38 cellular contexts compared by ENCODE assay signal in the genomic region with DNA sequence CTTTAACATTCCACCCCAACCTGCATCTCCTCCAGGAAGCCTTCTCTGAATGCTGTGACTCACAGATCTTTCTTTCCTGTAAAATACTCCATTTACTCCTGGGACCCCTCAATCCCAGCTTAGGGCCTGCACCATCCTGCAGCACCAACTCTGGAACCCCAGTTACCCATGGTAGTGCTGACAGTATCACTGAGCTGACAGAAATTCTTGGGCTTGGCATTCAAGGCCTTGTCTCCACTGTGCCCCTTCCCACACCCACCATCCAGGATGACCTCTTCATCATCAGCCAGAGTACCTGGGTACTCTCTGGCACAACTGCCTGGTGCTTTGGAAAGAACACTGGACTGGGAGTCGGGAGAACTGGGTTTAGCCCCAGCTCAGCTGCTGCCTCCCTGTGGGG. TPM values are rescaled to one million over a fixed set of nuclear protein-coding genes. Genes with fewer than 3 reads are reported as not detected.
DNase-seq lines count a peak whose midpoint lies in the region; ATAC-seq, FAIRE-seq and TF ChIP-seq lines count a peak whose summit lies in the region.
"Had no signal": no experiment of that assay in that cellular context is flagged by ENCODE, and none has a peak within 500 bp of the region (broad histone marks: within the 10 kb centered on the region; RNA-seq: fewer than 3 reads in every experiment).

No MANE protein-coding gene starts in this region.

- no peaks in the 10 kb centered on the region for H3K27me3 Mint-ChIP-seq in T-helper 17 cell
- H3K27me3 Mint-ChIP-seq: B cell; CD4-positive, alpha-beta memory T cell; CD4-positive, alpha-beta T cell; CD4-positive, CD25-positive, alpha-beta regulatory T cell; CD8-positive, alpha-beta memory T cell had no signal

- no peak overlapping the region for H2AFZ ChIP-seq in K562 (ENCODE audit: low read depth, low read length)

- H3K36me3 ChIP-seq in HEK293 (ENCODE audit: control insufficient read depth in 2 of 2, insufficient read depth in 1 of 2, low read length in 2 of 2), result peaks cover 6 to 87% of the 10 kb centered on the region in 2 experiments
- H3K36me3 ChIP-seq in K562 (ENCODE audit: control insufficient read depth, insufficient read depth, low read length), result peaks cover 49% of the 10 kb centered on the region
- H3K36me3 ChIP-seq: BE2C had no signal

- no peak overlapping the region for H3K9ac ChIP-seq in K562 (ENCODE audit: insufficient read depth in 1 of 2, low read depth in 2 of 2, low read length in 2 of 2)
- H3K9ac ChIP-seq: BLaER1; BLaER1 treated with 17β-estradiol and CSF1 and Interleukin-3, amounts not matched to agents 10 nM and 100 nM had no signal

- no peaks in the 10 kb centered on the region for H3K27me3 ChIP-seq in K562 (ENCODE audit: control insufficient read depth in 2 of 2, insufficient read depth in 2 of 2, low read length in 2 of 2)
- H3K27me3 ChIP-seq: BE2C; BLaER1; BLaER1 treated with 17β-estradiol and CSF1 and Interleukin-3, amounts not matched to agents 10 nM and 100 nM had no signal

- H3K9me1 ChIP-seq in K562 (ENCODE audit: control insufficient read depth, insufficient read depth, low read length), result no peaks in the 10 kb centered on the region

- H3K4me1 ChIP-seq in HEK293 (ENCODE audit: control insufficient read depth, insufficient read depth, low read length) (no peaks in the 10 kb centered on the region), K562 (replicated peaks in 1 of 2; ENCODE audit: control insufficient read depth in 2 of 2, insufficient read depth in 2 of 2, low read length in 2 of 2) (no peaks in the 10 kb centered on the region)
- H3K4me1 ChIP-seq: A549; BE2C; BLaER1; BLaER1 treated with 17β-estradiol and CSF1 and Interleukin-3, amounts not matched to agents 10 nM and 100 nM; Caco-2 had no signal

- ATAC-seq in K562, result no peak
- ATAC-seq in HG02970 (IDR thresholded peaks at IDR 0.05; ENCODE audit: low FRiP score, unreplicated experiment), result no peak
- no peak for ATAC-seq in T-helper 17 cell
- ATAC-seq: A549; CD8-positive, alpha-beta T cell had no signal

- H3K27ac ChIP-seq in HEK293 (ENCODE audit: extremely low read depth, low read depth, low read length), result no peak overlapping the region
- H3K27ac ChIP-seq in K562 (ENCODE audit: extremely low read depth, low read depth, low read length), result no peak overlapping the region
- H3K27ac ChIP-seq: 22Rv1; A549; BLaER1; BLaER1 treated with 17β-estradiol and CSF1 and Interleukin-3, amounts not matched to agents 10 nM and 100 nM; C4-2B had no signal

- no peak for FAIRE-seq in K562 (lab: Jason Lieb, UNC)
- FAIRE-seq: A204.1, A549, D721Med had no signal

- no peak for TF ChIP-seq RAD21 in K562 (CRISPR knock-in tag; conservative IDR thresholded peaks at IDR 0.05 in 1 of 2, IDR thresholded peaks at IDR 0.05 in 1 of 2)

- H3K4me3 Mint-ChIP-seq in T-helper 17 cell, result no peak overlapping the region
- H3K4me3 Mint-ChIP-seq: B cell; CD14-positive monocyte; CD4-positive, alpha-beta memory T cell; CD4-positive, alpha-beta T cell; CD8-positive, alpha-beta memory T cell; CD8-positive, alpha-beta T cell had no signal

- no peaks in the 10 kb centered on the region for H4K20me1 ChIP-seq in K562 (replicated peaks; ENCODE audit: control insufficient read depth, insufficient read depth, low read length)
- H4K20me1 ChIP-seq: BLaER1; BLaER1 treated with 17β-estradiol and CSF1 and Interleukin-3, amounts not matched to agents 10 nM and 100 nM had no signal

- H3K79me2 ChIP-seq in K562 (ENCODE audit: control insufficient read depth, insufficient read depth, low read length), result no peaks in the 10 kb centered on the region

- no peak for TF ChIP-seq POLR2A in K562 (conservative IDR thresholded peaks at IDR 0.05)

- H3K4me3 ChIP-seq in HEK293 (ENCODE audit: low read depth, low read length) (no peak overlapping the region), K562 (no peak overlapping the region)
- H3K4me3 ChIP-seq: A549; BLaER1; BLaER1 treated with 17β-estradiol and CSF1 and Interleukin-3, amounts not matched to agents 10 nM and 100 nM had no signal

- CTCF ChIA-PET in HEK293 (lab: Yijun Ruan, JAX), result interaction anchor here (2.3 kb wide), 1 partner anchor 10 kb away, joined by 17 read pairs; no protein-coding TSS in a partner anchor
- CTCF ChIA-PET in K562 (lab: Yijun Ruan, JAX; ENCODE audit: low intra/inter-chr PET ratio), result interaction anchor here (1.1 kb wide), 1 partner anchor 298 kb away, joined by 6 read pairs; no protein-coding TSS in a partner anchor

- TF ChIP-seq CTCF in HEK293 (tag by site-specific recombination; IDR thresholded peaks at IDR 0.05) (no peak), K562 (IDR thresholded peaks at IDR 0.05 in 2 of 3, conservative IDR thresholded peaks at IDR 0.05 in 1 of 3; ENCODE audit: insufficient read depth in 2 of 3, low read depth in 1 of 3, low read length in 3 of 3) (no peak)

- intact Hi-C loops in K562 (cut with micrococcal nuclease), result no loop called here

- no peak overlapping the region for H3K27ac Mint-ChIP-seq in T-helper 17 cell
- H3K27ac Mint-ChIP-seq: B cell; CD4-positive, alpha-beta T cell; CD4-positive, CD25-positive, alpha-beta regulatory T cell; CD8-positive, alpha-beta memory T cell; CD8-positive, alpha-beta T cell had no signal

- in situ Hi-C loops in K562 (cut with MboI), result no loop called here

- 71% methylated on average over 1 of the region's 1 CpG for WGBS in K562 (ENCODE audit: insufficient coverage, low coverage, missing lambda C conversion rate)

- BruUV-seq in K562 (replicated peaks; lab: Mats Ljungman, UMichigan), result no TSS peak

- POLR2A ChIA-PET in HEK293 (lab: Yijun Ruan, JAX), result no interaction called here
- POLR2A ChIA-PET in K562 (lab: Yijun Ruan, JAX), result interaction anchor here (1.2 kb wide), 1 partner anchor 9 kb away, joined by 4 read pairs; the partner anchor contains the start of genes CYB5RL and MRPL37

- no peak for TF ChIP-seq EP300 in K562 (IDR thresholded peaks at IDR 0.05; ENCODE audit: low read length)

- peaks cover 6% of the 10 kb centered on the region for H3K4me1 Mint-ChIP-seq in T-helper 17 cell
- H3K4me1 Mint-ChIP-seq: B cell; CD14-positive monocyte; CD4-positive, alpha-beta memory T cell; CD8-positive, alpha-beta memory T cell had no signal

- peaks cover 14% of the 10 kb centered on the region for H3K36me3 Mint-ChIP-seq in T-helper 17 cell (ENCODE audit: low read depth)

- H3K4me2 ChIP-seq in K562 (ENCODE audit: insufficient read depth, low read length), result no peak overlapping the region
- H3K4me2 ChIP-seq: A549; BLaER1; BLaER1 treated with 17β-estradiol and CSF1 and Interleukin-3, amounts not matched to agents 10 nM and 100 nM had no signal

- no peaks in the 10 kb centered on the region for H3K9me3 ChIP-seq in HEK293 (ENCODE audit: control insufficient read depth, insufficient read depth, low read depth, low read length)
- no peaks in the 10 kb centered on the region; the same call in 1 of the 2 replicates for H3K9me3 ChIP-seq in K562 (replicated peaks; ENCODE audit: control insufficient read depth, insufficient read depth, low read depth, low read length)
- no peaks in the 10 kb centered on the region for H3K9me3 ChIP-seq in T-helper 17 cell (ENCODE audit: control insufficient read depth, low read length, poor library complexity, severe bottlenecking)
- H3K9me3 ChIP-seq: A549; BE2C; BLaER1; BLaER1 treated with 17β-estradiol and CSF1 and Interleukin-3, amounts not matched to agents 10 nM and 100 nM; Caco-2 had no signal

- DNase-seq in K562 (ENCODE audit: extremely low read depth in 1 of 4, low spot score in 3 of 4), result no peak
- DNase-seq in T-helper 17 cell, result no peak
- DNase-seq: 8988T; ACHN; AML-193; BE2C; C1 segment of cervical spinal cord; Caco-2; Calu3; CD4-positive, alpha-beta memory T cell; CD4-positive, alpha-beta T cell; CD4-positive, CD25-positive, alpha-beta regulatory T cell; CD8-positive, alpha-beta memory T cell; CD8-positive, alpha-beta T cell; COR-L47; DMS 273 treated with DMSO at 0.1 percent for 48 hours; DMS153; DMS53; DMS79; DMS79 treated with DMSO at 0.1 percent for 48 hours; DND-41; EL had no signal

RNA-seq across cellular contexts. Expression of gene CYB5RL, which starts 8.3 kb away (rescaled TPM):
- 21.5 and 31.8 TPM in 2 replicates for total RNA-seq in K562 (2011; cell fraction: chromatin; rRNA removed; ENCODE audit: low replicate concordance)
- total RNA-seq in K562 (2011; cell fraction: nucleolus; rRNA removed), result 25.8 and 27.7 TPM in 2 replicates
- total RNA-seq in K562 (2011; cell fraction: nucleoplasm; rRNA removed), result 22.4 and 29.6 TPM in 2 replicates
- total RNA-seq in K562 (2014; rRNA removed), result 7.9 and 9.6 TPM in 2 replicates
- 8.3 and 11.2 TPM in 2 replicates for total RNA-seq in K562 (2014; rRNA removed; fragmentation: Illumina TruSeq; extraction: Trizol)
- total RNA-seq in K562 (2015; rRNA removed; fragmentation: Illumina TruSeq; extraction: Trizol), result 10.5 and 12.7 TPM in 2 replicates
- 15.2 and 16.9 TPM in 2 replicates for total RNA-seq in K562 (2021)
- polyA plus RNA-seq in K562 (2011; rRNA removed), result 11.3 and 12.3 TPM in 2 replicates
- 15.1 and 18.6 TPM in 2 replicates for polyA plus RNA-seq in K562 (2011; cell fraction: cytosol; rRNA removed)
- polyA plus RNA-seq in K562 (2011; cell fraction: nucleus; rRNA removed), result 11.4 and 21.0 TPM in 2 replicates
- polyA plus RNA-seq in K562 (2012), result 9.8 and 11.3 TPM in 2 replicates
- polyA plus RNA-seq in K562 (2014; fragmentation: Illumina TruSeq; extraction: Trizol), result 14.7 and 18.0 TPM in 2 replicates
- polyA plus RNA-seq in K562 (2014; fragmentation: Nextera tagmentation; extraction: Ambion mirVana), result 1 to 10 TPM; 8.8 to 8.9 TPM
- polyA plus RNA-seq in K562 (2014; rRNA removed), result 9.4 and 13.3 TPM in 2 replicates
- 8.3 and 14.1 TPM in 2 replicates for polyA minus RNA-seq in K562 (2011; rRNA and poly(A)+ RNA removed)
- 6.2 and 7.9 TPM in 2 replicates for polyA minus RNA-seq in K562 (2011; cell fraction: cytosol; rRNA and poly(A)+ RNA removed)
- polyA minus RNA-seq in K562 (2011; cell fraction: nucleus; rRNA and poly(A)+ RNA removed), result 8.2 and 11.0 TPM in 2 replicates
- total RNA-seq in T-helper 17 cell, result 1 to 10 TPM; 2.9 to 4.6 TPM

RNA-seq across cellular contexts. Expression of gene MRPL37, which starts 8.4 kb away (rescaled TPM):
- 14.4 and 25.2 TPM in 2 replicates for total RNA-seq in K562 (2011; cell fraction: chromatin; rRNA removed; ENCODE audit: low replicate concordance)
- 24.8 and 26.6 TPM in 2 replicates for total RNA-seq in K562 (2011; cell fraction: nucleolus; rRNA removed)
- total RNA-seq in K562 (2011; cell fraction: nucleoplasm; rRNA removed), result 26.0 and 33.7 TPM in 2 replicates
- total RNA-seq in K562 (2014; rRNA removed), result 193 and 248 TPM in 2 replicates
- total RNA-seq in K562 (2014; rRNA removed; fragmentation: Illumina TruSeq; extraction: Trizol), result 152 TPM in 2 replicates
- 175 and 180 TPM in 2 replicates for total RNA-seq in K562 (2015; rRNA removed; fragmentation: Illumina TruSeq; extraction: Trizol)
- 226 and 236 TPM in 2 replicates for total RNA-seq in K562 (2021)
- polyA plus RNA-seq in K562 (2011; rRNA removed), result 66.9 and 72.9 TPM in 2 replicates
- polyA plus RNA-seq in K562 (2011; cell fraction: cytosol; rRNA removed), result 93.0 and 93.1 TPM in 2 replicates
- 36.4 and 42.0 TPM in 2 replicates for polyA plus RNA-seq in K562 (2011; cell fraction: nucleus; rRNA removed)
- polyA plus RNA-seq in K562 (2012), result 179 and 203 TPM in 2 replicates
- 244 and 303 TPM in 2 replicates for polyA plus RNA-seq in K562 (2014; fragmentation: Illumina TruSeq; extraction: Trizol)
- polyA plus RNA-seq in K562 (2014; fragmentation: Nextera tagmentation; extraction: Ambion mirVana), result 10 to 100 TPM; 52.2 to 79.7 TPM
- 202 and 235 TPM in 2 replicates for polyA plus RNA-seq in K562 (2014; rRNA removed)
- polyA minus RNA-seq in K562 (2011; rRNA and poly(A)+ RNA removed), result 31.8 and 36.8 TPM in 2 replicates
- 32.4 and 42.5 TPM in 2 replicates for polyA minus RNA-seq in K562 (2011; cell fraction: cytosol; rRNA and poly(A)+ RNA removed)
- polyA minus RNA-seq in K562 (2011; cell fraction: nucleus; rRNA and poly(A)+ RNA removed), result 12.3 and 19.7 TPM in 2 replicates
- total RNA-seq in T-helper 17 cell, result 10 to 100 TPM; 25.7 to 29.8 TPM

RNA-seq across cellular contexts. Expression of gene CDCP2, which starts 38.7 kb away (rescaled TPM):
- total RNA-seq in K562 (2011; cell fraction: chromatin; rRNA removed; ENCODE audit: low replicate concordance), result 0.14 and 0.21 TPM in 2 replicates
- not detected in 2 replicates for total RNA-seq in K562 (2011; cell fraction: nucleolus; rRNA removed)
- 0.22 TPM in 1 of 2 replicates, not detected in the other for total RNA-seq in K562 (2011; cell fraction: nucleoplasm; rRNA removed)
- not detected in 2 replicates for total RNA-seq in K562 (2014; rRNA removed)
- 0.06 TPM in 1 of 2 replicates, not detected in the other for total RNA-seq in K562 (2014; rRNA removed; fragmentation: Illumina TruSeq; extraction: Trizol)
- not detected in 2 replicates for total RNA-seq in K562 (2015; rRNA removed; fragmentation: Illumina TruSeq; extraction: Trizol)
- not detected in 2 replicates for total RNA-seq in K562 (2021)
- not detected in 2 replicates for polyA plus RNA-seq in K562 (2011; rRNA removed)
- 0.03 TPM in 1 of 2 replicates, not detected in the other for polyA plus RNA-seq in K562 (2011; cell fraction: cytosol; rRNA removed)
- polyA plus RNA-seq in K562 (2011; cell fraction: nucleus; rRNA removed), result not detected in 2 replicates
- not detected in 2 replicates for polyA plus RNA-seq in K562 (2012)
- not detected in 2 replicates for polyA plus RNA-seq in K562 (2014; fragmentation: Illumina TruSeq; extraction: Trizol)
- not detected for polyA plus RNA-seq in K562 (2014; fragmentation: Nextera tagmentation; extraction: Ambion mirVana)
- 0.05 TPM in 1 of 2 replicates, not detected in the other for polyA plus RNA-seq in K562 (2014; rRNA removed)
- polyA minus RNA-seq in K562 (2011; rRNA and poly(A)+ RNA removed), result 0.09 TPM in 1 of 2 replicates, not detected in the other
- polyA minus RNA-seq in K562 (2011; cell fraction: cytosol; rRNA and poly(A)+ RNA removed), result not detected in 2 replicates
- not detected in 2 replicates for polyA minus RNA-seq in K562 (2011; cell fraction: nucleus; rRNA and poly(A)+ RNA removed)
- not detected for total RNA-seq in T-helper 17 cell
- total RNA-seq: A172; A673; B cell; Caco-2; Calu3; CD4-positive, alpha-beta T cell; CD8-positive, alpha-beta memory T cell; CD8-positive, alpha-beta T cell; Daoy had no signal
- polyA plus RNA-seq: A549; AG04450; BJ; CD14-positive monocyte; CD4-positive, alpha-beta memory T cell; CD4-positive, CD25-positive, alpha-beta regulatory T cell; CD8-positive, alpha-beta memory T cell had no signal
